ENCODE assay signal across 10 cellular contexts in the genomic region with DNA sequence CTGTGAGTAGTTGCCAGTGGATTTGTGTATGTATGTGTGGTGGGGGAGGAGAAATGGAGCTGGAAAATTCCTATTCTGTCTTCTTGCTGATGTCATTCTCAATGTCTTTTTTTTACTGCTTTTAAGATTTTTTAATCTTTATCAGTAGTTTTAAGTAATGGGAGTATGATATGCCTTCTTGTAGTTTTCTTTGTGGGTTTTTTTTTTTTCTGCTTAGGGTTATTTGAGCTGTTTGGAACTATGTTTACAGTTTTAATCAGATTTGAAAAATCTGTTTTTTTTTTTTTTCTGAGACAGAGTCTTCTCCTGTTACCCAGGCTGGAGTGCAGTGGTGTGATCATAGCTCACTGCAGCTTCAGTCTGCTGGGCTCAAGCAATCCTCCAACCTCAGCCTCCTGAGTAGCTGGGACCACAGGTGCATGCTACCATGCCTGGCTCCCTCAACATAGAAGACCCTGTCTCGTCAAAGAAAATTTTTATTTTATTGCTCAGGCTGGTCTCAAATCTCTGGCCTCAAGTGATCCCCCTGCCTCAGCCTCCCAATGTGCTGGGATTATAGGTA. TPM values are rescaled to one million over a fixed set of nuclear protein-coding genes. Genes with fewer than 3 reads are reported as not detected.
DNase-seq lines count a peak whose midpoint lies in the region; ATAC-seq, FAIRE-seq and TF ChIP-seq lines count a peak whose summit lies in the region.
"Had no signal": no experiment of that assay in that cellular context is flagged by ENCODE, and none has a peak within 500 bp of the region (broad histone marks: within the 10 kb centered on the region; RNA-seq: fewer than 3 reads in every experiment).

No MANE protein-coding gene starts in this region.

- no peaks in the 10 kb centered on the region for H3K27me3 Mint-ChIP-seq in activated B cell treated with CpG ODN at 0.5 μM for 24 hours

- WGBS in spleen, 5 donors = 82 to 100% (median 97%) methylated on average over 1 of the region's 1 CpG

- POLR2A ChIA-PET in activated B cell treated with CpG ODN at 0.5 μM for 24 hours (lab: Charles Lee) = interaction anchor here (0.6 to 1.1 kb wide), 7 partner anchors 9 to 318 kb away, joined by 3 to 7 read pairs (median 5); partner anchors contain the start of gene RPL39L

- FAIRE-seq in GM18507 (lab: Jason Lieb, UNC) (peak; percentile 5), GM19239 (lab: Jason Lieb, UNC) (no peak)

- intact Hi-C loops in activated B cell treated with CpG ODN at 0.5 μM for 24 hours (cut with micrococcal nuclease) (no loop called here), spleen (cut with DNase I; ENCODE audit: low total_unique reads) (no loop called here)

- peak overlapping the region; percentile 64 for H3K27ac Mint-ChIP-seq in activated B cell treated with CpG ODN at 0.5 μM for 24 hours
- H3K27ac Mint-ChIP-seq: endodermal cell had no signal

- peaks cover 0 to under 1% (median 0%) of the 10 kb centered on the region in 8 donors for H3K9me3 ChIP-seq in spleen
- H3K9me3 ChIP-seq: mucosa of descending colon had no signal

- CTCF ChIA-PET in activated B cell treated with CpG ODN at 0.5 μM for 24 hours (lab: Charles Lee) = interaction anchor here (0.7 to 2.9 kb wide), 7 partner anchors 11 to 66 kb away, joined by 3 to 14 read pairs (median 5); partner anchors contain the start of gene RPL39L

- H3K9me3 Mint-ChIP-seq in activated B cell treated with CpG ODN at 0.5 μM for 24 hours = peaks cover 8% of the 10 kb centered on the region

- no peaks in the 10 kb centered on the region for H3K36me3 ChIP-seq in spleen

- peak overlapping the region in 5 of 8 donors; percentile 32 to 71 (median 57) for H3K27ac ChIP-seq in spleen

- H3K27me3 ChIP-seq in spleen (replicated peaks in 1 of 7) = no peaks in the 10 kb centered on the region

- no peak for ATAC-seq in activated B cell treated with CpG ODN at 0.5 μM for 24 hours (ENCODE audit: low read depth)
- no peak for ATAC-seq in HG03460 (IDR thresholded peaks at IDR 0.05; ENCODE audit: unreplicated experiment)

- no peak for DNase-seq in GM18507 (ENCODE audit: extremely low spot score, insufficient read length, low read depth)
- DNase-seq in activated B cell treated with CpG ODN at 0.5 μM for 24 hours = no peak
- DNase-seq in fibroblast of villous mesenchyme (ENCODE audit: low read depth) = no peak
- no peak for DNase-seq in spleen
- no peak for DNase-seq in cerebellum (ENCODE audit: low spot score)
- no peak for DNase-seq in GM19239 (ENCODE audit: insufficient read length, low spot score)
- DNase-seq in LoVo (ENCODE audit: low spot score) = no peak
- DNase-seq: endodermal cell had no signal

- no peaks in the 10 kb centered on the region for H3K36me3 Mint-ChIP-seq in activated B cell treated with CpG ODN at 0.5 μM for 24 hours (ENCODE audit: low read depth)

- peak overlapping the region; percentile 73 for H3K4me3 Mint-ChIP-seq in activated B cell treated with CpG ODN at 0.5 μM for 24 hours
- H3K4me3 Mint-ChIP-seq: endodermal cell had no signal

- H3K4me1 Mint-ChIP-seq in activated B cell treated with CpG ODN at 0.5 μM for 24 hours = peaks cover 32% of the 10 kb centered on the region
- H3K4me1 Mint-ChIP-seq: endodermal cell had no signal

- TF ChIP-seq CTCF in activated B cell treated with CpG ODN at 0.5 μM for 24 hours (IDR thresholded peaks at IDR 0.05) = no peak
- no peak for TF ChIP-seq CTCF in fibroblast of villous mesenchyme (IDR thresholded peaks at IDR 0.05; ENCODE audit: insufficient read depth, low read depth, low read length)
- no peak for TF ChIP-seq CTCF in spleen (IDR thresholded peaks at IDR 0.05 in 8 of 11, conservative IDR thresholded peaks at IDR 0.05 in 3 of 11)

- H3K4me3 ChIP-seq in fibroblast of villous mesenchyme (ENCODE audit: low read depth, low read length) = peak overlapping the region; percentile 50
- peak overlapping the region in 4 of 8 donors; percentile 9 to 62 (median 28) for H3K4me3 ChIP-seq in spleen
- H3K4me3 ChIP-seq: mucosa of descending colon had no signal

- H3K4me1 ChIP-seq in spleen = peaks cover 0 to 19% (median 16%) of the 10 kb centered on the region in 6 donors

- TF ChIP-seq POLR2A in spleen (IDR thresholded peaks at IDR 0.05) = no peak

RNA-seq across cellular contexts. Expression of gene RPL39L, which starts 37.1 kb away (rescaled TPM):
- 4.7 and 6.9 TPM in 2 replicates for total RNA-seq in activated B cell treated with CpG ODN at 0.5 μM for 24 hours
- 24.2 and 24.8 TPM in 2 replicates for total RNA-seq in fibroblast of villous mesenchyme
- total RNA-seq in spleen = 1 to 10 TPM; 1.9 to 4.9 (median 3.8) TPM
- polyA plus RNA-seq in spleen = 10 to 100 TPM in 2 of 3 donors, 1 to 10 TPM in 1; 5.6 to 10.9 (median 10.5) TPM
- 11.8 TPM for total RNA-seq in cerebellum
